ENCODE assay signal across 14 cellular contexts in genomic region chr10:70367195-70367796, GRCh38. TPM values are rescaled to one million over a fixed set of nuclear protein-coding genes. Genes with fewer than 3 reads are reported as not detected.
DNase-seq lines count a peak whose midpoint lies in the region; ATAC-seq, FAIRE-seq and TF ChIP-seq lines count a peak whose summit lies in the region.
"Had no signal": no experiment of that assay in that cellular context is flagged by ENCODE, and none has a peak within 500 bp of the region (broad histone marks: within the 10 kb centered on the region; RNA-seq: fewer than 3 reads in every experiment).

No MANE protein-coding gene starts in this region.

- no peak overlapping the region for H3K4me3 ChIP-seq in ACC112 (ENCODE audit: low read depth, low read length)
- H3K4me3 ChIP-seq in bronchial epithelial cell (ENCODE audit: low read depth, low read length) = no peak overlapping the region
- H3K4me3 ChIP-seq: skin epidermis had no signal

- H3K27ac ChIP-seq in ACC112 (ENCODE audit: low read depth, low read length) = 0 out of 2 replicates have a peak overlapping the region, but pooled peaks have one; percentile 7
- H3K27ac ChIP-seq: skin epidermis had no signal

- H3K79me2 ChIP-seq in ACC112 (ENCODE audit: control insufficient read depth, insufficient read depth, low read length, unreplicated experiment) = no peaks in the 10 kb centered on the region

- peaks cover 12% of the 10 kb centered on the region for H3K4me1 ChIP-seq in ACC112 (ENCODE audit: control insufficient read depth, insufficient read depth, low read length, unreplicated experiment)

- no peak for ATAC-seq in GM19023 (IDR thresholded peaks at IDR 0.05; ENCODE audit: unreplicated experiment)
- ATAC-seq in HG02678 (IDR thresholded peaks at IDR 0.05; ENCODE audit: unreplicated experiment) = no peak
- ATAC-seq: activated CD4-positive, CD25-positive, alpha-beta regulatory T cell treated with anti-CD3 and anti-CD28 coated beads, Interleukin-2, amount 50 U/mL, for 24 hours had no signal

- no peak for TF ChIP-seq CTCF in bronchial epithelial cell (IDR thresholded peaks at IDR 0.05; ENCODE audit: insufficient read depth, low read length, severe bottlenecking)

- H3K27me3 ChIP-seq in ACC112 (ENCODE audit: insufficient read depth, low read length) = no peaks in the 10 kb centered on the region
- no peaks in the 10 kb centered on the region for H3K27me3 ChIP-seq in bronchial epithelial cell (ENCODE audit: control insufficient read depth, insufficient read depth, low read length)

- no peak for FAIRE-seq in bronchial epithelial cell (lab: Jason Lieb, UNC)

- DNase-seq in HK-2 (ENCODE audit: unreplicated experiment) (peak; percentile 21), bronchial epithelial cell (ENCODE audit: low read depth) (peak; percentile 63), kidney glomerular epithelial cell (lab: John Stamatoyannopoulos, UW) (peak; percentile 83), germinal center (ENCODE audit: low spot score) (no peak), NCI-H748 (lab: John Stamatoyannopoulos, UW; ENCODE audit: unreplicated experiment) (no peak)
- DNase-seq: NCI-H1048, NCI-H446, substantia nigra, T-helper 1 cell had no signal

- H2AFZ ChIP-seq in ACC112 (ENCODE audit: low read length, unreplicated experiment) = peak overlapping the region; percentile 53

- H3K36me3 ChIP-seq in ACC112 (ENCODE audit: insufficient read depth, low read length) = no peaks in the 10 kb centered on the region
- H3K36me3 ChIP-seq in bronchial epithelial cell (ENCODE audit: control insufficient read depth, insufficient read depth, low read length) = no peaks in the 10 kb centered on the region

RNA-seq across cellular contexts. Expression of gene LRRC20, which starts 15.1 kb away (rescaled TPM):
- total RNA-seq in bronchial epithelial cell = 3.5 and 3.7 TPM in 2 replicates

RNA-seq across cellular contexts. Expression of gene EIF4EBP2, which starts 36.6 kb away (rescaled TPM):
- total RNA-seq in bronchial epithelial cell = 7.9 and 10.2 TPM in 2 replicates

Comparison
In these comparisons a context has a peak if more than half of its experiments do, and no peak if none do; other contexts are left out.
1. DNase-seq: peak in HK-2 (single experiment), bronchial epithelial cell (single experiment) and kidney glomerular epithelial cell (single experiment); none in germinal center (single experiment) and NCI-H748 (single experiment).